In genomic region chr15:68369931-68370767, GRCh38 we compare ENCODE assay signal across 13 cellular contexts.
DNase-seq lines count a peak whose midpoint lies in the region; ATAC-seq and TF ChIP-seq lines count a peak whose summit lies in the region.
"Had no signal": no experiment of that assay in that cellular context is flagged by ENCODE, and none has a peak within 500 bp of the region (broad histone marks: within the 10 kb centered on the region; RNA-seq: fewer than 3 reads in every experiment).

No MANE protein-coding gene starts in this region.

- TF ChIP-seq EP300 in sigmoid colon (IDR thresholded peaks at IDR 0.05), result no peak

- TF ChIP-seq POLR2A in sigmoid colon (IDR thresholded peaks at IDR 0.05), result no peak

- H3K27ac Mint-ChIP-seq in endodermal cell (no peak overlapping the region), GM23338 (no peak overlapping the region)

- no peaks in the 10 kb centered on the region for H4K20me1 ChIP-seq in GM23338 (replicated peaks; ENCODE audit: insufficient read depth)

- WGBS in endodermal cell (ENCODE audit: insufficient coverage in 1 of 2, insufficient read length in 1 of 2), 2 experiments, result 92% methylated on average over 10 to 24 of the region's 24 CpGs
- WGBS in sigmoid colon, 2 donors, result 88 to 90% methylated on average over 24 of the region's 24 CpGs
- 91 to 94% methylated on average over 24 of the region's 24 CpGs for WGBS in aorta, 2 donors

- peaks cover 2% of the 10 kb centered on the region for H3K27me3 Mint-ChIP-seq in endodermal cell (ENCODE audit: insufficient read depth)
- H3K27me3 Mint-ChIP-seq in GM23338 (ENCODE audit: insufficient read depth, low read depth, poor library complexity), result peaks cover 15% of the 10 kb centered on the region

- ATAC-seq in Right ventricle myocardium inferior (no peak), aorta (ENCODE audit: low FRiP score) (no peak), GM18517 (IDR thresholded peaks at IDR 0.05; ENCODE audit: unreplicated experiment) (no peak), GM19452 (IDR thresholded peaks at IDR 0.05; ENCODE audit: unreplicated experiment) (no peak), GM23338 (no peak)

- intact Hi-C loops in cardiac septum (cut with DNase I), result loop anchor here (5.0 to 10.0 kb wide), 2 partner anchors 63 to 175 kb away; no protein-coding TSS in a partner anchor
- intact Hi-C loops in Right ventricle myocardium inferior (cut with DNase I), result no loop called here
- intact Hi-C loops in sigmoid colon (cut with DNase I), result no loop called here
- intact Hi-C loops in aorta (cut with DNase I), result loop anchor here (5.0 kb wide), 2 partner anchors 62 to 63 kb away; partner anchors contain the start of gene ITGA11 (in 1 of the 2)

- no peaks in the 10 kb centered on the region for H3K79me2 ChIP-seq in GM23338 (replicated peaks; ENCODE audit: insufficient read depth)

- H3K27me3 ChIP-seq in endodermal cell (ENCODE audit: control insufficient read depth, insufficient read depth, low read length, poor library complexity, severe bottlenecking), result no peaks in the 10 kb centered on the region
- no peaks in the 10 kb centered on the region for H3K27me3 ChIP-seq in sigmoid colon
- no peaks in the 10 kb centered on the region for H3K27me3 ChIP-seq in aorta (ENCODE audit: control insufficient read depth in 1 of 2, insufficient read depth in 2 of 2, low read length in 1 of 2)
- H3K27me3 ChIP-seq in GM23338 (ENCODE audit: insufficient read depth), result no peaks in the 10 kb centered on the region

- H3K4me3 Mint-ChIP-seq in endodermal cell, result no peak overlapping the region
- no peak overlapping the region for H3K4me3 Mint-ChIP-seq in GM23338
- H3K4me3 Mint-ChIP-seq: H9 had no signal

- H3K36me3 Mint-ChIP-seq in endodermal cell (ENCODE audit: low read depth), result no peaks in the 10 kb centered on the region
- no peaks in the 10 kb centered on the region for H3K36me3 Mint-ChIP-seq in GM23338 (ENCODE audit: low read depth)

- no peaks in the 10 kb centered on the region for H3K36me3 ChIP-seq in endodermal cell (ENCODE audit: control insufficient read depth, insufficient read depth, low read length)
- no peaks in the 10 kb centered on the region for H3K36me3 ChIP-seq in sigmoid colon
- H3K36me3 ChIP-seq in aorta (ENCODE audit: control insufficient read depth in 1 of 2, insufficient read depth in 2 of 2, low read length in 1 of 2), result peaks cover 0 to 1% of the 10 kb centered on the region in 2 donors
- H3K36me3 ChIP-seq in GM23338 (ENCODE audit: insufficient read depth), result no peaks in the 10 kb centered on the region

- H3K4me1 ChIP-seq in endodermal cell (ENCODE audit: control insufficient read depth, insufficient read depth, low read length) (no peaks in the 10 kb centered on the region), sigmoid colon (peaks cover 0 to 8% (median 4%) of the 10 kb centered on the region in 4 donors), aorta (ENCODE audit: control insufficient read depth in 1 of 2, insufficient read depth in 2 of 2, low read length in 2 of 2) (peaks cover 0 to 7% of the 10 kb centered on the region in 2 donors), GM23338 (ENCODE audit: insufficient read depth) (no peaks in the 10 kb centered on the region)

- H3K9me2 ChIP-seq in GM23338 (ENCODE audit: insufficient read depth), result no peaks in the 10 kb centered on the region

- no peak overlapping the region for H2AFZ ChIP-seq in GM23338

- H3K4me1 Mint-ChIP-seq in endodermal cell, result peaks cover 12% of the 10 kb centered on the region
- peaks cover 5% of the 10 kb centered on the region for H3K4me1 Mint-ChIP-seq in GM23338

- DNase-seq in cardiac septum (ENCODE audit: low spot score), result peak; percentile 72
- no peak for DNase-seq in Right ventricle myocardium inferior (ENCODE audit: missing footprints)
- peak; percentile 30 for DNase-seq in endodermal cell
- DNase-seq in sigmoid colon, result peak; percentile 40
- no peak for DNase-seq in aorta
- no peak for DNase-seq in GM23338 (ENCODE audit: low spot score)
- DNase-seq: Calu3, H9, Kasumi-1, NCI-H2029, NCI-H510A treated with DMSO at 0.1 percent for 48 hours had no signal

- H3K4me2 ChIP-seq in GM23338, result no peak overlapping the region

- H3K4me3 ChIP-seq in endodermal cell (ENCODE audit: low read length) (no peak overlapping the region), sigmoid colon (no peak overlapping the region), aorta (ENCODE audit: low read length in 2 of 2) (no peak overlapping the region), GM23338 (no peak overlapping the region)

- no peak overlapping the region for H3K27ac ChIP-seq in endodermal cell (ENCODE audit: low read depth, low read length)
- no peak overlapping the region for H3K27ac ChIP-seq in sigmoid colon
- peak overlapping the region; percentile 6 to 21 for H3K27ac ChIP-seq in aorta (ENCODE audit: low read depth in 1 of 2, low read length in 2 of 2)
- no peak overlapping the region for H3K27ac ChIP-seq in GM23338 (ENCODE audit: low read depth)

- H3F3A ChIP-seq in GM23338 (replicated peaks; ENCODE audit: low read depth), result no peaks in the 10 kb centered on the region

- TF ChIP-seq CTCF in endodermal cell (conservative IDR thresholded peaks at IDR 0.05), result no peak
- no peak for TF ChIP-seq CTCF in sigmoid colon (IDR thresholded peaks at IDR 0.05)
- TF ChIP-seq CTCF in GM23338 (conservative IDR thresholded peaks at IDR 0.05; ENCODE audit: low read depth in 2 of 2), result no peak

- H3K9me3 ChIP-seq in endodermal cell (ENCODE audit: control insufficient read depth, low read length), result no peaks in the 10 kb centered on the region
- no peaks in the 10 kb centered on the region for H3K9me3 ChIP-seq in sigmoid colon
- H3K9me3 ChIP-seq in aorta (ENCODE audit: control insufficient read depth, low read length), result no peaks in the 10 kb centered on the region

- no peak overlapping the region for H3K9ac ChIP-seq in endodermal cell (ENCODE audit: extremely low read depth, low read length, poor library complexity, severe bottlenecking)

- H3K9me3 Mint-ChIP-seq in endodermal cell, result no peaks in the 10 kb centered on the region
- H3K9me3 Mint-ChIP-seq in GM23338, result no peaks in the 10 kb centered on the region
- H3K9me3 Mint-ChIP-seq: H9 had no signal

TF ChIP-seq in GM23338, 12 proteins besides CTCF, POLR2A, EP300 and RAD21 (continues in another document):
- TF ChIP-seq EZH2phosphoT487 (IDR thresholded peaks at IDR 0.05; ENCODE audit: unreplicated experiment) (no peak), NANOG (IDR thresholded peaks at IDR 0.05; ENCODE audit: borderline replicate concordance) (no peak), ZNF331 (CRISPR knock-in tag; IDR thresholded peaks at IDR 0.05; ENCODE audit: low read depth) (no peak), ZNF462 (CRISPR knock-in tag; IDR thresholded peaks at IDR 0.05) (no peak)

Comparison
In these comparisons a context has a peak if more than half of its experiments do, and no peak if none do; other contexts are left out.
1. DNase-seq: peak in cardiac septum (single experiment), endodermal cell (single experiment) and sigmoid colon (single experiment); none in Right ventricle myocardium inferior (single experiment), aorta (0 of 2) and GM23338 (single experiment).
2. intact Hi-C loops: an anchor here in cardiac septum (5.0 to 10.0 kb wide) and aorta (5.0 kb wide); none called in Right ventricle myocardium inferior and sigmoid colon.
3. H3K27ac ChIP-seq: peak in aorta (2 of 2); none in endodermal cell (single experiment), sigmoid colon (0 of 4) and GM23338 (single experiment).